8 cellular contexts compared by ENCODE assay signal in the genomic region with DNA sequence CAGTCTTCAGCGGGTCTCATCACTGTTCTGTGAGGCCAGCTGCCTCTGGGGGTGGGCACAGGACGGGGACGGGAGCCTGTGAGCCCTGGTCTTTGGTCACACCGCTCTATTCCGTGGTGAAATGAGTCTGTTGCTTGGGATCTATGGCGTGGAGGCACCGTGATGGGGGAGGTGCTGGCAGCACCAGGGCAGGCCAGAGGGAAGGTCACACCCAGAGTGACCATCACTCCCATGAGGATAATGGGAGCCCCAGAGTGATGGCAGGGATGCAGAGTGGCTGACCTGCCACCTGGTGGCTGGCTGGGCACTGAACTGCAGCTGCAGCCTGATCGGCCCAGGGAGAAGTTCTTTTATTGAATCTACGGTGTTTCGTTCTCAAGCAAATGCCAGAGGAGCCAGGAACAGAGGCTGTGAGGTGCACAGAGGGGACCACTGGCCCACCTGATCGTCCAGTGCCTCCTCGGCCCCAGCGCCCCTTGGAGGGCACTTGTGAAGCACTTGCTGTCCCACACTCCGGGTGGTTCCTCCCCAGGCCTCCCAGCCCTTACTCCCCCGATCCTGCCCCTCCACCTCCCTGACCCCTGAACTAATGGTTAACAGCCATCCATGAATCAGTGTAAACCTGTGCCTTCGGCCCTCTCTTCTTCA. TPM values are rescaled to one million over a fixed set of nuclear protein-coding genes. Genes with fewer than 3 reads are reported as not detected.
DNase-seq lines count a peak whose midpoint lies in the region; ATAC-seq and TF ChIP-seq lines count a peak whose summit lies in the region.

No MANE protein-coding gene starts in this region.

- 72 to 78% methylated on average over 13 to 16 of the region's 16 CpGs for WGBS in tibial nerve, 2 donors

- no peak for TF ChIP-seq POLR2A in tibial nerve (IDR thresholded peaks at IDR 0.05)

- peaks cover 12% of the 10 kb centered on the region for H3K4me1 ChIP-seq in adipocyte (ENCODE audit: control insufficient read depth, insufficient read depth, low read length)
- H3K4me1 ChIP-seq in tibial nerve = no peaks in the 10 kb centered on the region

- H3K36me3 ChIP-seq in adipocyte (ENCODE audit: control insufficient read depth, insufficient read depth, low read length, severe bottlenecking) (no peaks in the 10 kb centered on the region), tibial nerve (no peaks in the 10 kb centered on the region)

- no peak overlapping the region for H3K4me3 ChIP-seq in HL-60 (replicated peaks; ENCODE audit: insufficient read depth, low read length)
- H3K4me3 ChIP-seq in adipocyte (ENCODE audit: low read length) = no peak overlapping the region
- H3K4me3 ChIP-seq in tibial nerve = no peak overlapping the region

- no peak for TF ChIP-seq EP300 in tibial nerve (IDR thresholded peaks at IDR 0.05)

- no peak for ATAC-seq in HG02885 (IDR thresholded peaks at IDR 0.05; ENCODE audit: poor library complexity, unreplicated experiment)

- no peak overlapping the region for H3K9ac ChIP-seq in adipocyte (ENCODE audit: low read length)

- peak in 1 of 2 experiments; percentile 5 for DNase-seq in HL-60 (ENCODE audit: low read depth in 1 of 2, low spot score in 1 of 2)
- peak; percentile 42 for DNase-seq in adipocyte (ENCODE audit: low read depth)
- DNase-seq in iPS-NIHi11 (ENCODE audit: low spot score) = peak; percentile 85
- DNase-seq in tibial nerve (ENCODE audit: low spot score in 2 of 2) = no peak
- no peak for DNase-seq in NCI-H2171 (lab: John Stamatoyannopoulos, UW)
- no peak for DNase-seq in T-helper 1 cell

- no peaks in the 10 kb centered on the region for H3K27me3 ChIP-seq in HL-60 (ENCODE audit: insufficient read depth, poor library complexity, severe bottlenecking)
- peaks cover 55% of the 10 kb centered on the region for H3K27me3 ChIP-seq in adipocyte (replicated peaks; ENCODE audit: control insufficient read depth, insufficient read depth, low read length)
- H3K27me3 ChIP-seq in tibial nerve = peaks cover 0 to 8% of the 10 kb centered on the region in 2 donors

- no peaks in the 10 kb centered on the region for H3K9me3 ChIP-seq in adipocyte (ENCODE audit: control insufficient read depth, low read length)
- no peaks in the 10 kb centered on the region for H3K9me3 ChIP-seq in tibial nerve

- H3K27ac ChIP-seq in C4-2B (no peak overlapping the region), HL-60 (replicated peaks) (no peak overlapping the region), tibial nerve (no peak overlapping the region)

- TF ChIP-seq CTCF in C4-2B (conservative IDR thresholded peaks at IDR 0.05) (peak; percentile 79), HL-60 (IDR thresholded peaks at IDR 0.05; ENCODE audit: insufficient read depth, low read length) (peak; percentile 19), tibial nerve (IDR thresholded peaks at IDR 0.05) (peak in 3 of 5 experiments; percentile 9 to 33 (median 12))

RNA-seq across cellular contexts. Expression of a gene that starts 17.9 kb away (rescaled TPM):
- 10 to 100 TPM; 35.1 to 90.8 (median 50.2) TPM for total RNA-seq in tibial nerve

RNA-seq across cellular contexts. Expression of a gene that starts 40.8 kb away (rescaled TPM):
- total RNA-seq in tibial nerve = 10 to 100 TPM in 1 of 4 donors, 1 to 10 TPM in 3; 2.2 to 12.3 (median 5.3) TPM

Comparison
In these comparisons a context has a peak if more than half of its experiments do, and no peak if none do; other contexts are left out.
1. CTCF ChIP-seq: peak in every context shown above with its lines; median percentile 79 in C4-2B; 19 in HL-60; 12 in tibial nerve.
2. DNase-seq: peak in adipocyte (single experiment) and iPS-NIHi11 (single experiment); none in tibial nerve (0 of 2), NCI-H2171 (single experiment) and T-helper 1 cell (0 of 5).